In genomic region chr12:23426328-23426727, GRCh38 we compare ENCODE assay signal across 8 cellular contexts.
"Had no signal": no experiment of that assay in that cellular context is flagged by ENCODE, and none has a peak within 500 bp of the region (broad histone marks: within the 10 kb centered on the region; RNA-seq: fewer than 3 reads in every experiment).

No MANE protein-coding gene starts in this region.

- DNase-seq: GDM1, GF-D8 had no signal

- FAIRE-seq: G401.6, GM12878, GM12891, GM12892, GM18507, GM19239 had no signal

- H3K4me3 ChIP-seq: GM12878 had no signal

- ATAC-seq: GM12878 had no signal
